19 cellular contexts compared by ENCODE assay signal in the genomic region with DNA sequence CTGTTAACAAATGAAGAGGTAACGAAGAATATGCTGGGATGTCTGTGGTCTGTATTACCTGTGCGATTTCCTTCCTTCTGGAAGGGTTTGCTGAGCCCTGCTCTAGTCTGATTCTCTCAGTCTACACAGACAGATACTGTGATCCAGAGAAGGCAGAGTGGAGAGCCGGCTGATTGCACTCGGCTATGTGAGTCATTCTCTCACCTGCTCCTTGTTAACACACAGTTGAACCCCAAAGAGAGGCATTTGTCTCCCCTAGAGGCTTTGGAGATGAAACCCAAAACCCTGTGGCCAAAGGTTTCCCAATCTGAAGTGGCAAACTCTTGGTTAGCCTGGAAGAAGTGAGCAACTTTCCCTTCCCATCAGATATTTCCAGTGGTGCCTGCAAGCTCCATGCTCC.
DNase-seq lines count a peak whose midpoint lies in the region; ATAC-seq and TF ChIP-seq lines count a peak whose summit lies in the region.
"Had no signal": no experiment of that assay in that cellular context is flagged by ENCODE, and none has a peak within 500 bp of the region (broad histone marks: within the 10 kb centered on the region; RNA-seq: fewer than 3 reads in every experiment).

No MANE protein-coding gene starts in this region.

- CTCF ChIA-PET in WTC11 (lab: Charles Lee), result no interaction called here

- H3K27ac ChIP-seq in GM23338 (ENCODE audit: low read depth) (no peak overlapping the region), right cardiac atrium (ENCODE audit: low read length) (no peak overlapping the region)
- H3K27ac ChIP-seq: C4-2B, SJSA1 had no signal

- intact Hi-C loops in right cardiac atrium (cut with DNase I), result no loop called here

- POLR2A ChIA-PET in WTC11 (lab: Charles Lee), result no interaction called here

- no peaks in the 10 kb centered on the region for H3K36me3 ChIP-seq in GM23338 (ENCODE audit: insufficient read depth)
- H3K36me3 ChIP-seq: SJSA1 had no signal

- no peaks in the 10 kb centered on the region for H3K9me2 ChIP-seq in GM23338 (ENCODE audit: insufficient read depth)

- H3K4me1 ChIP-seq in GM23338 (ENCODE audit: insufficient read depth) (peaks cover 15% of the 10 kb centered on the region), right cardiac atrium (ENCODE audit: control insufficient read depth, insufficient read depth, low read length) (no peaks in the 10 kb centered on the region)

- H3K79me2 ChIP-seq in GM23338 (replicated peaks; ENCODE audit: insufficient read depth), result no peaks in the 10 kb centered on the region

- peak; percentile 3 for DNase-seq in LHCN-M2 (ENCODE audit: low read depth)
- DNase-seq in WTC11 (ENCODE audit: low spot score), result no peak
- peak; percentile 60 for DNase-seq in fibroblast of gingiva (ENCODE audit: low read depth)
- peak; percentile 28 for DNase-seq in myocyte (ENCODE audit: low read depth)
- DNase-seq in midbrain (lab: John Stamatoyannopoulos, UW), result no peak
- no peak for DNase-seq in GM23338 (ENCODE audit: low spot score)
- DNase-seq in right cardiac atrium, result no peak
- DNase-seq: GOT3, HCEC 1CT, NCI-H1417, NCI-H1694 treated with DMSO at 0.1 percent for 48 hours, NCI-H2081 treated with DMSO at 0.1 percent for 48 hours, NCI-H2171 treated with DMSO at 0.1 percent for 48 hours, NCI-H524 treated with DMSO at 0.1 percent for 48 hours, NCI-H82 had no signal

- H3K27ac Mint-ChIP-seq in WTC11, result peak overlapping the region; percentile 42; the same call in 1 of the 2 replicates
- H3K27ac Mint-ChIP-seq in GM23338, result no peak overlapping the region
- H3K27ac Mint-ChIP-seq: IgD-negative memory B cell had no signal

- no peak overlapping the region for H2AFZ ChIP-seq in GM23338

- H3K4me3 Mint-ChIP-seq in WTC11 (no peak overlapping the region), GM23338 (no peak overlapping the region)
- H3K4me3 Mint-ChIP-seq: IgD-negative memory B cell had no signal

- no peaks in the 10 kb centered on the region; the same call in 1 of the 2 replicates for H3K27me3 Mint-ChIP-seq in WTC11 (ENCODE audit: low read depth)
- no peaks in the 10 kb centered on the region for H3K27me3 Mint-ChIP-seq in GM23338 (ENCODE audit: insufficient read depth, low read depth, poor library complexity)

- H4K20me1 ChIP-seq in GM23338 (replicated peaks; ENCODE audit: insufficient read depth), result no peaks in the 10 kb centered on the region

- TF ChIP-seq CTCF in WTC11 (IDR thresholded peaks at IDR 0.05), result no peak
- TF ChIP-seq CTCF in GM23338 (conservative IDR thresholded peaks at IDR 0.05; ENCODE audit: low read depth in 2 of 2), result no peak

- H3K4me1 Mint-ChIP-seq in WTC11 (peaks cover 35% of the 10 kb centered on the region), GM23338 (peaks cover 27% of the 10 kb centered on the region)
- H3K4me1 Mint-ChIP-seq: IgD-negative memory B cell had no signal

- H3K4me3 ChIP-seq in GM23338 (no peak overlapping the region), right cardiac atrium (ENCODE audit: low read length) (no peak overlapping the region)
- H3K4me3 ChIP-seq: SJSA1 had no signal

- no peak for ATAC-seq in WTC11
- no peak for ATAC-seq in GM23338
- no peak for ATAC-seq in right cardiac atrium
- no peak for ATAC-seq in SK-N-SH treated with all-trans-retinoic acid at 6 μM for 48 hours

- H3K27me3 ChIP-seq in GM23338 (ENCODE audit: insufficient read depth) (no peaks in the 10 kb centered on the region), right cardiac atrium (ENCODE audit: control insufficient read depth, insufficient read depth) (no peaks in the 10 kb centered on the region)
- H3K27me3 ChIP-seq: SJSA1 had no signal

- whole genome bisulfite sequencing in right cardiac atrium, result 74% methylated on average over 4 of the region's 4 CpGs

- no peaks in the 10 kb centered on the region for H3K9me3 Mint-ChIP-seq in WTC11
- H3K9me3 Mint-ChIP-seq in GM23338, result no peaks in the 10 kb centered on the region
- H3K9me3 Mint-ChIP-seq: IgD-negative memory B cell had no signal

- H3K4me2 ChIP-seq in GM23338, result no peak overlapping the region

- H3K36me3 Mint-ChIP-seq in WTC11 (no peaks in the 10 kb centered on the region), GM23338 (ENCODE audit: low read depth) (no peaks in the 10 kb centered on the region)
- H3K36me3 Mint-ChIP-seq: IgD-negative memory B cell had no signal

- H3K9me3 ChIP-seq in right cardiac atrium (ENCODE audit: control insufficient read depth, low read length), result no peaks in the 10 kb centered on the region
- H3K9me3 ChIP-seq: SJSA1 had no signal

- no peaks in the 10 kb centered on the region for H3F3A ChIP-seq in GM23338 (replicated peaks; ENCODE audit: low read depth)

TF ChIP-seq in WTC11, 78 proteins besides CTCF, POLR2A, EP300 and RAD21 (continues in another document):
- TF ChIP-seq TCF7 (CRISPR knock-in tag; IDR thresholded peaks at IDR 0.05; ENCODE audit: low read depth), result no peak

TF ChIP-seq in GM23338, 12 proteins besides CTCF, POLR2A, EP300 and RAD21 (continues in another document):
- TF ChIP-seq POLR2AphosphoS5 (IDR thresholded peaks at IDR 0.05; ENCODE audit: low read depth), result no peak
- TF ChIP-seq ZNF331 (CRISPR knock-in tag; IDR thresholded peaks at IDR 0.05; ENCODE audit: low read depth), result no peak
- TF ChIP-seq EZH2 (IDR thresholded peaks at IDR 0.05; ENCODE audit: low read depth, unreplicated experiment), result no peak
- TF ChIP-seq, protein P1, sequence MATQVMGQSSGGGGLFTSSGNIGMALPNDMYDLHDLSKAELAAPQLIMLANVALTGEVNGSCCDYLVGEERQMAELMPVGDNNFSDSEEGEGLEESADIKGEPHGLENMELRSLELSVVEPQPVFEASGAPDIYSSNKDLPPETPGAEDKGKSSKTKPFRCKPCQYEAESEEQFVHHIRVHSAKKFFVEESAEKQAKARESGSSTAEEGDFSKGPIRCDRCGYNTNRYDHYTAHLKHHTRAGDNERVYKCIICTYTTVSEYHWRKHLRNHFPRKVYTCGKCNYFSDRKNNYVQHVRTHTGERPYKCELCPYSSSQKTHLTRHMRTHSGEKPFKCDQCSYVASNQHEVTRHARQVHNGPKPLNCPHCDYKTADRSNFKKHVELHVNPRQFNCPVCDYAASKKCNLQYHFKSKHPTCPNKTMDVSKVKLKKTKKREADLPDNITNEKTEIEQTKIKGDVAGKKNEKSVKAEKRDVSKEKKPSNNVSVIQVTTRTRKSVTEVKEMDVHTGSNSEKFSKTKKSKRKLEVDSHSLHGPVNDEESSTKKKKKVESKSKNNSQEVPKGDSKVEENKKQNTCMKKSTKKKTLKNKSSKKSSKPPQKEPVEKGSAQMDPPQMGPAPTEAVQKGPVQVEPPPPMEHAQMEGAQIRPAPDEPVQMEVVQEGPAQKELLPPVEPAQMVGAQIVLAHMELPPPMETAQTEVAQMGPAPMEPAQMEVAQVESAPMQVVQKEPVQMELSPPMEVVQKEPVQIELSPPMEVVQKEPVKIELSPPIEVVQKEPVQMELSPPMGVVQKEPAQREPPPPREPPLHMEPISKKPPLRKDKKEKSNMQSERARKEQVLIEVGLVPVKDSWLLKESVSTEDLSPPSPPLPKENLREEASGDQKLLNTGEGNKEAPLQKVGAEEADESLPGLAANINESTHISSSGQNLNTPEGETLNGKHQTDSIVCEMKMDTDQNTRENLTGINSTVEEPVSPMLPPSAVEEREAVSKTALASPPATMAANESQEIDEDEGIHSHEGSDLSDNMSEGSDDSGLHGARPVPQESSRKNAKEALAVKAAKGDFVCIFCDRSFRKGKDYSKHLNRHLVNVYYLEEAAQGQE (IDR thresholded peaks at IDR 0.05; ENCODE audit: unreplicated experiment), result no peak

TF ChIP-seq in SK-N-SH treated with all-trans-retinoic acid at 6 μM for 48 hours, 23 proteins besides CTCF, POLR2A, EP300 and RAD21:
- TF ChIP-seq ZC3H10 (CRISPR knock-in tag; IDR thresholded peaks at IDR 0.05), result no peak

Comparison
In these comparisons a context has a peak if more than half of its experiments do, and no peak if none do; other contexts are left out.
1. DNase-seq: peak in LHCN-M2 (single experiment), fibroblast of gingiva (single experiment) and myocyte (single experiment); none in WTC11 (single experiment), midbrain (single experiment), GM23338 (single experiment) and right cardiac atrium (0 of 3).